ENCODE assay signal across 32 cellular contexts in the genomic region with DNA sequence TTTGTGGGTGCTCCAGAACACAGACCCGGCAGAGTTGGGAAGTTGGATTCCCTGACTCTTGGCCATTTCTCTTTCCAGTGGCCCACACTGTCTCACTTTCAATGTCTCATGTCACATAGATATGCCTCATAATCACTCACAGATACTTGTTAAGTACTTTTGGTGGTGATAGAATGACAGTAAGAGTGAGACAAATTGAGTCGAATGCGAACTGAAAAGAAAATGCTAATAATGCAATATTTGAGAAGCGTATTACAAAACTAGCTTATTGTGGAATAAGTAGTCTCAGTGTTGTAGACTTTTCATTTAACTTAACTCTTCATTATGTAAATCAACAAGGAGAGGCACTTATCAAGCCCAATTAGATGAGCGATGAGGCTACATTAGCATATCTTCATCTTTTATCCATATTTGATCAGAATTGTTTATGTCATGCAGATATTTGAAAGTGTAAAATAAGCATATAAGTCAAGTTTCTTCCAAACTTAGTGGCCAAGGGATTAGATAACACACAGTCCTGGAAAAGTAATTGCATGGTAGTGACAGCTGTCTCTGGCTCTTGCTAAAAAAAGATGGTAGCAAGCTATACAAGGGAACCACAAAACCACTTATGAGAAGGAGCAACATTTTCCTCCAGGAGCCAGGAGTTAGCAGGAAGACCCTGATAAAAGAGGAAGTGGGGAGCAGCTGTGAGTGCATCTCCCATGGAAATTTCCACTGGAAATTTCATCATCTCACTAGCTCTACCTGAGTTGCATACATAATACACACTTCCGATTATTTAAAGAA.
"Had no signal": no experiment of that assay in that cellular context is flagged by ENCODE, and none has a peak within 500 bp of the region (broad histone marks: within the 10 kb centered on the region; RNA-seq: fewer than 3 reads in every experiment).

No MANE protein-coding gene starts in this region.

- FAIRE-seq: urothelium cell line had no signal

- H3K9ac ChIP-seq: parathyroid adenoma had no signal

- H3K4me1 ChIP-seq: parathyroid adenoma, psoas muscle, right lobe of liver, sigmoid colon, spleen, suprapubic skin, testis, tibial nerve, upper lobe of left lung, vagina had no signal

- H3K4me2 ChIP-seq: smooth muscle cell had no signal

- ATAC-seq: naive thymus-derived CD8-positive, alpha-beta T cell; natural killer cell treated with Interleukin-12 subunit alpha and Interleukin-12 subunit beta and Interleukin-15 and Interleukin-18, amount 100 ng/mL, for 72 hours; psoas muscle; right cardiac atrium; right lobe of liver; stimulated activated memory B cell treated with anti-CD40 and anti-IgM and Interleukin-4, amounts not matched to agents 10 μg/mL and 1 μg/mL and 100 μg/mL, for 72 hours; stimulated activated naive CD8-positive, alpha-beta T cell treated with anti-CD3 and anti-CD28 coated beads, Interleukin-15, amount 100 ng/mL, for 72 hours; stimulated activated naive CD8-positive, alpha-beta T cell treated with anti-CD3 and anti-CD28 coated beads, Interleukin-15, Interleukin-2, amounts not matched to agents 100 U/mL and 50 U/mL, for 24 hours had no signal

- H3K27me3 ChIP-seq: ovary, right lobe of liver, sigmoid colon, testis, tibial nerve, upper lobe of left lung, vagina had no signal

- H3K9me3 ChIP-seq: neutrophil, ovary, psoas muscle, right lobe of liver, sigmoid colon, spleen, suprapubic skin, testis, tibial nerve, upper lobe of left lung, vagina had no signal

- H2AFZ ChIP-seq: parathyroid adenoma had no signal

- H3K27ac ChIP-seq: neutrophil, ovary, parathyroid adenoma, psoas muscle, right lobe of liver, sigmoid colon, skin epidermis, spleen, suprapubic skin, testis, tibial nerve, upper lobe of left lung, vagina had no signal

- H3K79me2 ChIP-seq: parathyroid adenoma had no signal

- H3K4me3 ChIP-seq: ovary, psoas muscle, right lobe of liver, sigmoid colon, skin epidermis, smooth muscle cell, spleen, suprapubic skin, testis, tibial nerve, upper lobe of left lung, vagina had no signal

- H3K36me3 ChIP-seq: neutrophil, ovary, right lobe of liver, sigmoid colon, spleen, suprapubic skin, tibial nerve, upper lobe of left lung, vagina had no signal

- DNase-seq: naive thymus-derived CD8-positive, alpha-beta T cell; nephron progenitor cell; nucleus accumbens; ovary; posterior cingulate gyrus; psoas muscle; right cardiac atrium; right lobe of liver; sigmoid colon; spleen; stimulated activated CD4-positive, alpha-beta T cell treated with anti-CD3 and anti-CD28 coated beads, Interleukin-12 subunit alpha, Interleukin-12 subunit beta, amount 100 ng/mL, for 4 hours; stimulated activated CD4-positive, alpha-beta T cell treated with anti-CD3 and anti-CD28 coated beads, Interleukin-1b, Interleukin-23, amount 100 ng/mL, for 48 hours; stimulated activated CD4-positive, alpha-beta T cell treated with anti-CD3 and anti-CD28 coated beads, Interleukin-4, amount 100 ng/mL, for 1 hour; stimulated activated CD4-positive, alpha-beta T cell treated with anti-CD3 and anti-CD28 coated beads, Interleukin-4, amount 100 ng/mL, for 4 hours; stimulated activated CD8-positive, alpha-beta memory T cell treated with anti-CD3 and anti-CD28 coated beads, Interleukin-4, amount 100 ng/mL, for 48 hours; stimulated activated naive CD4-positive, alpha-beta T cell; stimulated activated naive CD8-positive, alpha-beta T cell treated with anti-CD3 and anti-CD28 coated beads, Interleukin-15, amount 100 ng/mL, for 72 hours; stimulated activated naive CD8-positive, alpha-beta T cell treated with anti-CD3 and anti-CD28 coated beads, Interleukin-15, Interleukin-2, amounts not matched to agents 100 U/mL and 50 U/mL, for 24 hours; substantia nigra; testis; trophoblast cell; upper lobe of left lung had no signal
